10 cellular contexts compared by ENCODE assay signal in the genomic region with DNA sequence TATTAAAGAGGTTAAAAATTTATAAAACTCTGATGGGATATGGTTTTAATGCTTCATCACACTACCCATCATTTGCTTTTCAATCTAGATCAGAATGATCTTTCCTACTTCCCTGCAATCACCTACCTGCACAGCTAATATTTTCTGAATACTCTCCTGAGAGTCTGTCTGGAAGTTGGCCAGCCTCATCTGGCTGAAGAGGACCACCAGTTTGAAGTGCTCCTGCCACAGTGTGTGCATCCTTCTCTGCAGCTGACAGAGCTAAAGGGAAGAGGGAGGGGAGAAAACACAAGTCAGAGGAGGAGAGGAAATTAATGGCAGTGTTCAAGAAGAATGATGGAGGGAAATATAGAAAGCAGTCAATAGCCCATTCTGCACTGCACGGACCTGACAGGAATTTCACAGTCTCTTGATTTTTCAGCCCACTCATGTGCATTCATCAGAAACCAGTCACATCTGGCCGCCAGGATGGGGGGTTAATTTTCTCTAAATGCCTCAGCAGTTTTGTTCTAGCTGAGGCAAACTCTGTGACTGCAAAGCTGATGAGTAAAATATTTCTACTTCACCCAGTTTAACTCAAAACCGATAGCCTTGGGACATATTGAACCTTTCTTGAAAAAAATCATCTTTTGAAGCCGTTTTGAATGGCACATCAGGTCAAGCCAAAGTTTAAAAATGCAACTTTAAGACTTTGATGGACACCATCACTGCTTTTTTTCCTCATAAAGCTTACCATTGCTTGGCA.
DNase-seq lines count a peak whose midpoint lies in the region; ATAC-seq and TF ChIP-seq lines count a peak whose summit lies in the region.
"Had no signal": no experiment of that assay in that cellular context is flagged by ENCODE, and none has a peak within 500 bp of the region (broad histone marks: within the 10 kb centered on the region; RNA-seq: fewer than 3 reads in every experiment).

No MANE protein-coding gene starts in this region.

- H3K27ac ChIP-seq in Peyer's patch: no peak overlapping the region

- H3K4me3 ChIP-seq in Peyer's patch: no peak overlapping the region

- no peaks in the 10 kb centered on the region for H3K36me3 ChIP-seq in Peyer's patch

- peak; percentile 97 for ATAC-seq in GM18505 (IDR thresholded peaks at IDR 0.05; ENCODE audit: unreplicated experiment)
- ATAC-seq in GM21737 (IDR thresholded peaks at IDR 0.05; ENCODE audit: unreplicated experiment): peak; percentile 65
- ATAC-seq in HG03558 (IDR thresholded peaks at IDR 0.05; ENCODE audit: extremely low read depth, unreplicated experiment): peak; percentile 73

- no peaks in the 10 kb centered on the region for H3K9me3 ChIP-seq in Peyer's patch

- TF ChIP-seq POLR2A in GM18505 (IDR thresholded peaks at IDR 0.05; ENCODE audit: borderline replicate concordance, extremely low read depth, insufficient read depth, insufficient read length): no peak
- no peak for TF ChIP-seq POLR2A in Peyer's patch (IDR thresholded peaks at IDR 0.05)

- no peak for TF ChIP-seq CTCF in Peyer's patch (IDR thresholded peaks at IDR 0.05)

- DNase-seq in germinal center (ENCODE audit: low spot score) (peak; percentile 6), SIG-M5 (lab: John Stamatoyannopoulos, UW) (no peak), Peyer's patch (no peak), GM19238 (ENCODE audit: insufficient read length, low spot score) (no peak)
- no peak for DNase-seq in stimulated activated naive CD4-positive, alpha-beta T cell treated with Interleukin-2 at 50 U/mL for 16 hours (lab: John Stamatoyannopoulos, UW)
- DNase-seq: activated gamma-delta T cell treated with Interleukin-2 at 50 U/mL for 16 hours, Calu3 had no signal

- H3K27me3 ChIP-seq in Peyer's patch: no peaks in the 10 kb centered on the region

- no peaks in the 10 kb centered on the region for H3K4me1 ChIP-seq in Peyer's patch
